In the genomic region with DNA sequence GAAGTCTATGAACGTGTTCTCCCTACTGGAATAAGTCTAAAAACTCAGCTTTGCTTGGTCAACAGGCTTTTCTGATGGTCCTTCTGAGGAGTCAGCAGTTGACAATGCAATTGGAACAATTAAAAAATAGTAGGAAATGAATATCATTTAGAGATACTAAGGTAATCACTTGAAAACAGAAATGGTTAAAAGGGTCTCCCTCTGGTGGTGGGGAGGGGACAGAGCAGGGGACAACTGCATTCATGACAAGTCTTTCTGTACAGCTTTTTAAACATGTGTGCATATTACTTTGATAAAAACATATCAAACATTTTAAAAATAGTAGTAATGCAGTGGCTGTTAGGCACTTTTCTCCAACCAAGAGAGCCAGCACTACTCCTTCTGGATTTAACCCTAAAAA, we compare ENCODE assay signal across 1 cellular context.
TF ChIP-seq lines count a peak whose summit lies in the region.

No MANE protein-coding gene starts in this region.

TF ChIP-seq in WTC11, 78 proteins besides CTCF, POLR2A, EP300 and RAD21 (continued from another document):
- TF ChIP-seq, protein P1, sequence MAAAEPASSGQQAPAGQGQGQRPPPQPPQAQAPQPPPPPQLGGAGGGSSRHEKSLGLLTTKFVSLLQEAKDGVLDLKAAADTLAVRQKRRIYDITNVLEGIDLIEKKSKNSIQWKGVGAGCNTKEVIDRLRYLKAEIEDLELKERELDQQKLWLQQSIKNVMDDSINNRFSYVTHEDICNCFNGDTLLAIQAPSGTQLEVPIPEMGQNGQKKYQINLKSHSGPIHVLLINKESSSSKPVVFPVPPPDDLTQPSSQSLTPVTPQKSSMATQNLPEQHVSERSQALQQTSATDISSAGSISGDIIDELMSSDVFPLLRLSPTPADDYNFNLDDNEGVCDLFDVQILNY (CRISPR knock-in tag; IDR thresholded peaks at IDR 0.05), result no peak
- TF ChIP-seq ZNF138 (CRISPR knock-in tag; conservative IDR thresholded peaks at IDR 0.05) (no peak), PRRX2 (CRISPR knock-in tag; IDR thresholded peaks at IDR 0.05) (no peak), SP1 (CRISPR knock-in tag; conservative IDR thresholded peaks at IDR 0.05) (no peak)
- TF ChIP-seq, protein P2, sequence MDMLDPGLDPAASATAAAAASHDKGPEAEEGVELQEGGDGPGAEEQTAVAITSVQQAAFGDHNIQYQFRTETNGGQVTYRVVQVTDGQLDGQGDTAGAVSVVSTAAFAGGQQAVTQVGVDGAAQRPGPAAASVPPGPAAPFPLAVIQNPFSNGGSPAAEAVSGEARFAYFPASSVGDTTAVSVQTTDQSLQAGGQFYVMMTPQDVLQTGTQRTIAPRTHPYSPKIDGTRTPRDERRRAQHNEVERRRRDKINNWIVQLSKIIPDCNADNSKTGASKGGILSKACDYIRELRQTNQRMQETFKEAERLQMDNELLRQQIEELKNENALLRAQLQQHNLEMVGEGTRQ (CRISPR knock-in tag; IDR thresholded peaks at IDR 0.05), result no peak
